8 cellular contexts compared by ENCODE assay signal in the genomic region with DNA sequence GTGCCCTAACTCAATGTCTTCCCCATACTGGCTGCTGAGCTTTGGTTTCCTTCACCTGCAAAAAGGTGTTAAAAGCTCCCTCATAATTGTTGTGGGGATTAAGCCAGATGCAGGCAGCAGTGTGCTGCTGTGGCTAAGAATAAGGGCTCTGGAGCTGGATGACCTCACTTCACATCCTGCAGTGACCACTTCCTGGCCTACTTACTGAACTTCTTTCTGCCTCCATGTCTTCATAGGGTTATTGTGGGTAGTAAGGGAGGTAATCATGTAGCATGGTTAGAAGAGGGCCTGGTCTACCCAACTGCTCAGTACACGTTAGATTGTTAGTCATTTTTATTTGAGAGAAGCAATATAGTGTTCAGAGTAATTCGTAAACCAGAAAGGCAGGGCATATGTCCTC. TPM values are rescaled to one million over a fixed set of nuclear protein-coding genes. Genes with fewer than 3 reads are reported as not detected.
A peak's percentile ranks its signal among the peaks of the same experiment; 100 is the strongest.
DNase-seq lines count a peak whose midpoint lies in the region; ATAC-seq lines count a peak whose summit lies in the region.
"Had no signal": no experiment of that assay in that cellular context is flagged by ENCODE, and none has a peak within 500 bp of the region (broad histone marks: within the 10 kb centered on the region; RNA-seq: fewer than 3 reads in every experiment).

No MANE protein-coding gene starts in this region.

- H3K27me3 ChIP-seq in SJCRH30, result no peaks in the 10 kb centered on the region
- no peaks in the 10 kb centered on the region for H3K27me3 ChIP-seq in naive thymus-derived CD4-positive, alpha-beta T cell (ENCODE audit: control insufficient read depth in 2 of 2, insufficient read depth in 2 of 2, low read length in 2 of 2)

- peaks cover 0 to 34% (median 4%) of the 10 kb centered on the region in 7 donors for H3K4me1 Mint-ChIP-seq in naive thymus-derived CD4-positive, alpha-beta T cell

- H3K36me3 Mint-ChIP-seq in naive thymus-derived CD4-positive, alpha-beta T cell, result peaks cover 16 to 55% (median 37%) of the 10 kb centered on the region in 5 donors

- H3K27me3 Mint-ChIP-seq in naive thymus-derived CD4-positive, alpha-beta T cell, result no peaks in the 10 kb centered on the region

- peaks cover 17% of the 10 kb centered on the region; the same call in 1 of the 2 replicates for H3K36me3 ChIP-seq in SJCRH30
- H3K36me3 ChIP-seq in naive thymus-derived CD4-positive, alpha-beta T cell (ENCODE audit: control insufficient read depth in 2 of 3, insufficient read depth in 3 of 3, low read length in 3 of 3), result peaks cover 0 to 45% (median 4%) of the 10 kb centered on the region in 3 experiments

- DNase-seq in SJCRH30 (peak in 1 of 2 experiments; percentile 44), NCI-H1436 treated with DMSO at 0.1 percent for 48 hours (lab: John Stamatoyannopoulos, UW) (no peak), NCI-H446 treated with DMSO at 0.1 percent for 48 hours (lab: John Stamatoyannopoulos, UW) (no peak)
- no peak for DNase-seq in naive thymus-derived CD4-positive, alpha-beta T cell
- DNase-seq in activated naive CD4-positive, alpha-beta T cell treated with anti-CD3 and anti-CD28 coated beads, Interleukin-2, amount 50 U/mL, for 16 hours, result no peak

- no peaks in the 10 kb centered on the region for H3K9me3 Mint-ChIP-seq in naive thymus-derived CD4-positive, alpha-beta T cell

- peak; percentile 86 for ATAC-seq in GM18873 (IDR thresholded peaks at IDR 0.05; ENCODE audit: low FRiP score, unreplicated experiment)
- peak; percentile 72 for ATAC-seq in HG02759 (IDR thresholded peaks at IDR 0.05; ENCODE audit: unreplicated experiment)
- ATAC-seq in naive thymus-derived CD4-positive, alpha-beta T cell, result peak; percentile 91

- CTCF ChIA-PET in naive thymus-derived CD4-positive, alpha-beta T cell (lab: Charles Lee), result interaction anchor here (0.7 kb wide), 1 partner anchor 43 kb away, joined by 3 read pairs; no protein-coding TSS in a partner anchor

- intact Hi-C loops in naive thymus-derived CD4-positive, alpha-beta T cell (cut with micrococcal nuclease), result loop anchor here in 1 of 2 donors (1.0 kb wide), 1 partner anchor 18 kb away; a partner anchor contains a TSS

- H3K4me3 Mint-ChIP-seq in naive thymus-derived CD4-positive, alpha-beta T cell, result peak overlapping the region in 1 of 10 donors; percentile 47

- H3K27ac ChIP-seq in SJCRH30, result peak overlapping the region; percentile 91
- H3K27ac ChIP-seq in naive thymus-derived CD4-positive, alpha-beta T cell (ENCODE audit: low read depth, low read length), result no peak overlapping the region
- H3K27ac ChIP-seq: SK-N-MC had no signal

- H3K27ac Mint-ChIP-seq in naive thymus-derived CD4-positive, alpha-beta T cell, result peak overlapping the region in 2 of 9 donors; percentile 25 to 56

- no peaks in the 10 kb centered on the region for H3K9me3 ChIP-seq in SJCRH30 (replicated peaks)
- no peaks in the 10 kb centered on the region for H3K9me3 ChIP-seq in naive thymus-derived CD4-positive, alpha-beta T cell (ENCODE audit: control insufficient read depth in 2 of 3, low read length in 3 of 3)

- H3K4me1 ChIP-seq in SJCRH30, result peaks cover 24% of the 10 kb centered on the region
- peaks cover 0 to 37% of the 10 kb centered on the region in 2 donors for H3K4me1 ChIP-seq in naive thymus-derived CD4-positive, alpha-beta T cell (ENCODE audit: control insufficient read depth in 2 of 2, insufficient read depth in 2 of 2, low read length in 2 of 2)

- no peak overlapping the region for H3K4me3 ChIP-seq in SJCRH30
- no peak overlapping the region for H3K4me3 ChIP-seq in naive thymus-derived CD4-positive, alpha-beta T cell (ENCODE audit: low read length)
- H3K4me3 ChIP-seq: SK-N-MC had no signal

- POLR2A ChIA-PET in naive thymus-derived CD4-positive, alpha-beta T cell (lab: Charles Lee), result no interaction called here

RNA-seq across cellular contexts. Expression of a gene that starts 18.4 kb away (rescaled TPM):
- 32.6 and 33.5 TPM in 2 replicates for total RNA-seq in SJCRH30 (2014; rRNA removed; shearing (Covaris generic))
- total RNA-seq in naive thymus-derived CD4-positive, alpha-beta T cell, result 10 to 100 TPM; 15.5 to 39.3 (median 16.2) TPM
- polyA plus RNA-seq in naive thymus-derived CD4-positive, alpha-beta T cell, result 10 to 100 TPM; 28.9 to 34.7 TPM
